In genomic region chr15:41487802-41488201, GRCh38 we compare ENCODE assay signal across 1 cellular context.
TF ChIP-seq lines count a peak whose summit lies in the region.

No MANE protein-coding gene starts in this region.

TF ChIP-seq in HEK293, 187 proteins besides CTCF, POLR2A, EP300 and RAD21 (continued from another document):
- TF ChIP-seq ZNF18 (tag by site-specific recombination; IDR thresholded peaks at IDR 0.05) (peak; percentile 78; the same call in 1 of the 2 replicates), ZNF701 (tag by site-specific recombination; IDR thresholded peaks at IDR 0.05) (no peak), GLI2 (tag by site-specific recombination; IDR thresholded peaks at IDR 0.05; ENCODE audit: borderline replicate concordance, low read depth) (no peak), EGR2 (tag by site-specific recombination; IDR thresholded peaks at IDR 0.05; ENCODE audit: low read depth) (peak; percentile 99), KLF9 (tag by site-specific recombination; IDR thresholded peaks at IDR 0.05; ENCODE audit: low read depth) (peak; percentile 75)
- TF ChIP-seq, protein P1, sequence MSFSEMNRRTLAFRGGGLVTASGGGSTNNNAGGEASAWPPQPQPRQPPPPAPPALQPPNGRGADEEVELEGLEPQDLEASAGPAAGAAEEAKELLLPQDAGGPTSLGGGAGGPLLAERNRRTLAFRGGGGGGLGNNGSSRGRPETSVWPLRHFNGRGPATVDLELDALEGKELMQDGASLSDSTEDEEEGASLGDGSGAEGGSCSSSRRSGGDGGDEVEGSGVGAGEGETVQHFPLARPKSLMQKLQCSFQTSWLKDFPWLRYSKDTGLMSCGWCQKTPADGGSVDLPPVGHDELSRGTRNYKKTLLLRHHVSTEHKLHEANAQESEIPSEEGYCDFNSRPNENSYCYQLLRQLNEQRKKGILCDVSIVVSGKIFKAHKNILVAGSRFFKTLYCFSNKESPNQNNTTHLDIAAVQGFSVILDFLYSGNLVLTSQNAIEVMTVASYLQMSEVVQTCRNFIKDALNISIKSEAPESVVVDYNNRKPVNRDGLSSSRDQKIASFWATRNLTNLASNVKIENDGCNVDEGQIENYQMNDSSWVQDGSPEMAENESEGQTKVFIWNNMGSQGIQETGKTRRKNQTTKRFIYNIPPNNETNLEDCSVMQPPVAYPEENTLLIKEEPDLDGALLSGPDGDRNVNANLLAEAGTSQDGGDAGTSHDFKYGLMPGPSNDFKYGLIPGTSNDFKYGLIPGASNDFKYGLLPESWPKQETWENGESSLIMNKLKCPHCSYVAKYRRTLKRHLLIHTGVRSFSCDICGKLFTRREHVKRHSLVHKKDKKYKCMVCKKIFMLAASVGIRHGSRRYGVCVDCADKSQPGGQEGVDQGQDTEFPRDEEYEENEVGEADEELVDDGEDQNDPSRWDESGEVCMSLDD (tag by site-specific recombination; IDR thresholded peaks at IDR 0.05), result no peak
- TF ChIP-seq, protein P2, sequence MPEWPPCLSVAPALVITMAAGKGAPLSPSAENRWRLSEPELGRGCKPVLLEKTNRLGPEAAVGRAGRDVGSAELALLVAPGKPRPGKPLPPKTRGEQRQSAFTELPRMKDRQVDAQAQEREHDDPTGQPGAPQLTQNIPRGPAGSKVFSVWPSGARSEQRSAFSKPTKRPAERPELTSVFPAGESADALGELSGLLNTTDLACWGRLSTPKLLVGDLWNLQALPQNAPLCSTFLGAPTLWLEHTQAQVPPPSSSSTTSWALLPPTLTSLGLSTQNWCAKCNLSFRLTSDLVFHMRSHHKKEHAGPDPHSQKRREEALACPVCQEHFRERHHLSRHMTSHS (tag by site-specific recombination; IDR thresholded peaks at IDR 0.05), result 0 out of 2 replicates have a peak, but pooled peaks have one; percentile 49
TF ChIP-seq in HEK293: peak in this region for 6.
